Comparison of ENCODE assay signal across 8 cellular contexts in the genomic region with DNA sequence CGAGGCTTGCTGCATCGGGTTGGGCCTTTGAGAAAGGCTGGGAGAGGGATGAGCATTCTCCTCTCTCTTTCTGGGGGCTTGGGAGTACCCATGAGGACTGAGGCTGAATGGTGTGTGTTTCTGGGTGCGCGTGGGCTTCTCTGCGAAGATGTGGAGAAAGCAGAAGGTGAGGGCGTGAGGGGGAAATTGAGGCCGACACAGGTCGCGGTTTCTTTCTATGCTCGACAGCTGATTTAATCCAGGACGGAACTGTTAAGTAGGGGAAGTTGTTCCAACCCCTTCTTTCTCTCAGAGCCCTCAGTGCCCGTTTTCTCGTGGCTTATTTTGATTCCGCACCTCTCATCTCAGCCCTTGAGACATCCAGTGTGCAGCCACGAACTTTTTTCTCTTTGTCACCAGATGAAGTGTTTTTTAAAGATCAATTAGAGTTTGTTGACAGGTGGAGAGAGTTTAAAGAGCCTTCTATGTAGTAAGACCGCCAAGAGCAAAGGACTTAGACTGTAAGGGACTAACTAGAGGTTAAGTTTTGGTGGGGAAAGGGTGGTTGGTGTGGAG. TPM values are rescaled to one million over a fixed set of nuclear protein-coding genes. Genes with fewer than 3 reads are reported as not detected.
A peak's percentile ranks its signal among the peaks of the same experiment; 100 is the strongest.
DNase-seq lines count a peak whose midpoint lies in the region; ATAC-seq and TF ChIP-seq lines count a peak whose summit lies in the region.

No MANE protein-coding gene starts in this region.

- no peak for ATAC-seq in natural killer cell treated with Interleukin-12 subunit alpha and Interleukin-12 subunit beta and Interleukin-15 and Interleukin-18, amount 100 ng/mL, for 72 hours
- no peak for ATAC-seq in GM21619 (IDR thresholded peaks at IDR 0.05; ENCODE audit: unreplicated experiment)

- H3K4me3 Mint-ChIP-seq in chondrocyte (ENCODE audit: unreplicated experiment), result peak overlapping the region; percentile 97
- peak overlapping the region; percentile 95 for H3K4me3 Mint-ChIP-seq in natural killer cell treated with Interleukin-12 subunit alpha and Interleukin-12 subunit beta and Interleukin-15 and Interleukin-18, amount 100 ng/mL, for 72 hours

- peak overlapping the region; percentile 71 to 97 (median 91) for H3K4me2 ChIP-seq in BLaER1 treated with 17β-estradiol and CSF1 and Interleukin-3, amounts not matched to agents 10 nM and 100 nM

- H3K4me1 Mint-ChIP-seq in chondrocyte (ENCODE audit: low read depth), result peaks cover 50% of the 10 kb centered on the region
- H3K4me1 Mint-ChIP-seq in natural killer cell treated with Interleukin-12 subunit alpha and Interleukin-12 subunit beta and Interleukin-15 and Interleukin-18, amount 100 ng/mL, for 72 hours (ENCODE audit: low read depth in 2 of 2), result peaks cover 30 to 37% of the 10 kb centered on the region in 2 donors

- H3K36me3 ChIP-seq in BLaER1 treated with 17β-estradiol and CSF1 and Interleukin-3, amounts not matched to agents 10 nM and 100 nM, result no peaks in the 10 kb centered on the region

- no peaks in the 10 kb centered on the region for H3K36me3 Mint-ChIP-seq in chondrocyte (ENCODE audit: low read depth)
- H3K36me3 Mint-ChIP-seq in natural killer cell treated with Interleukin-12 subunit alpha and Interleukin-12 subunit beta and Interleukin-15 and Interleukin-18, amount 100 ng/mL, for 72 hours, result no peaks in the 10 kb centered on the region

- H3K4me3 ChIP-seq in BLaER1 treated with 17β-estradiol and CSF1 and Interleukin-3, amounts not matched to agents 10 nM and 100 nM, result peak overlapping the region; percentile 75 to 87 (median 82)

- no peaks in the 10 kb centered on the region for H3K9me3 Mint-ChIP-seq in chondrocyte (ENCODE audit: low read depth)
- no peaks in the 10 kb centered on the region for H3K9me3 Mint-ChIP-seq in natural killer cell treated with Interleukin-12 subunit alpha and Interleukin-12 subunit beta and Interleukin-15 and Interleukin-18, amount 100 ng/mL, for 72 hours

- peaks cover 0 to 6% (median 0%) of the 10 kb centered on the region in 11 experiments; a peak in 2 of 22 replicates for H4K20me1 ChIP-seq in BLaER1 treated with 17β-estradiol and CSF1 and Interleukin-3, amounts not matched to agents 10 nM and 100 nM

- no peaks in the 10 kb centered on the region for H3K9me3 ChIP-seq in BLaER1 treated with 17β-estradiol and CSF1 and Interleukin-3, amounts not matched to agents 10 nM and 100 nM (replicated peaks in 1 of 11)

- peak; percentile 82 for DNase-seq in KBM-7
- no peak for DNase-seq in chondrocyte (ENCODE audit: low spot score)
- no peak for DNase-seq in natural killer cell treated with Interleukin-12 subunit alpha and Interleukin-12 subunit beta and Interleukin-15 and Interleukin-18, amount 100 ng/mL, for 72 hours (ENCODE audit: low spot score)
- DNase-seq in T-helper 9 cell, result no peak
- DNase-seq in ureter (ENCODE audit: low spot score), result no peak
- DNase-seq in NCI-H1930 (lab: John Stamatoyannopoulos, UW), result no peak

- TF ChIP-seq CTCF in chondrocyte (IDR thresholded peaks at IDR 0.05), result no peak

- in situ Hi-C loops in KBM-7 (cut with MboI; ENCODE audit: low pct_unique_long_range_greater_than_20kb, low sequenced_read_pairs), result no loop called here

- peaks cover 26 to 58% (median 45%) of the 10 kb centered on the region in 10 experiments for H3K4me1 ChIP-seq in BLaER1 treated with 17β-estradiol and CSF1 and Interleukin-3, amounts not matched to agents 10 nM and 100 nM

- no peaks in the 10 kb centered on the region for H3K27me3 Mint-ChIP-seq in chondrocyte (ENCODE audit: low read depth)
- no peaks in the 10 kb centered on the region for H3K27me3 Mint-ChIP-seq in natural killer cell treated with Interleukin-12 subunit alpha and Interleukin-12 subunit beta and Interleukin-15 and Interleukin-18, amount 100 ng/mL, for 72 hours

- H3K27ac Mint-ChIP-seq in chondrocyte (ENCODE audit: unreplicated experiment), result peak overlapping the region; percentile 91
- peak overlapping the region; percentile 2 to 71 for H3K27ac Mint-ChIP-seq in natural killer cell treated with Interleukin-12 subunit alpha and Interleukin-12 subunit beta and Interleukin-15 and Interleukin-18, amount 100 ng/mL, for 72 hours

- H3K9ac ChIP-seq in BLaER1 treated with 17β-estradiol and CSF1 and Interleukin-3, amounts not matched to agents 10 nM and 100 nM, result peak overlapping the region; percentile 78 to 89 (median 85)

- H3K27me3 ChIP-seq in BLaER1 treated with 17β-estradiol and CSF1 and Interleukin-3, amounts not matched to agents 10 nM and 100 nM, result no peaks in the 10 kb centered on the region

- H3K27ac ChIP-seq in BLaER1 treated with 17β-estradiol and CSF1 and Interleukin-3, amounts not matched to agents 10 nM and 100 nM, result peak overlapping the region; percentile 29 to 87 (median 79); a peak in 21 of 22 replicates

RNA-seq across cellular contexts. Expression of a gene that starts 0.7 kb away (rescaled TPM):
- total RNA-seq in chondrocyte, result 13.6 to 15.5 TPM (median 14.9 TPM) in 3 replicates
- total RNA-seq in natural killer cell treated with Interleukin-12 subunit alpha and Interleukin-12 subunit beta and Interleukin-15 and Interleukin-18, amount 100 ng/mL, for 72 hours, result 10 to 100 TPM in 1 of 2 donors, 1 to 10 TPM in 1; 8.9 to 22.6 TPM
- total RNA-seq in ureter, result 18.0 TPM

RNA-seq across cellular contexts. Expression of a gene that starts 27.5 kb away (rescaled TPM):
- 18.5 to 22.5 TPM (median 21.7 TPM) in 3 replicates for total RNA-seq in chondrocyte
- total RNA-seq in natural killer cell treated with Interleukin-12 subunit alpha and Interleukin-12 subunit beta and Interleukin-15 and Interleukin-18, amount 100 ng/mL, for 72 hours, result 10 to 100 TPM; 29.4 to 36.4 TPM
- 22.6 TPM for total RNA-seq in ureter

RNA-seq across cellular contexts. Expression of a gene that starts 27.5 kb away (rescaled TPM):
- total RNA-seq in chondrocyte, result 30.4 to 32.4 TPM (median 31.9 TPM) in 3 replicates
- total RNA-seq in natural killer cell treated with Interleukin-12 subunit alpha and Interleukin-12 subunit beta and Interleukin-15 and Interleukin-18, amount 100 ng/mL, for 72 hours, result 10 to 100 TPM; 25.4 to 41.3 TPM
- total RNA-seq in ureter, result 23.5 TPM
